ENCODE assay signal across 9 cellular contexts in genomic region chr17:6554871-6555330, GRCh38. TPM values are rescaled to one million over a fixed set of nuclear protein-coding genes. Genes with fewer than 3 reads are reported as not detected.
A peak's percentile ranks its signal among the peaks of the same experiment; 100 is the strongest.
DNase-seq lines count a peak whose midpoint lies in the region; ATAC-seq, FAIRE-seq and TF ChIP-seq lines count a peak whose summit lies in the region.
"Had no signal": no experiment of that assay in that cellular context is flagged by ENCODE, and none has a peak within 500 bp of the region (broad histone marks: within the 10 kb centered on the region; RNA-seq: fewer than 3 reads in every experiment).

No MANE protein-coding gene starts in this region.

- peaks cover 0 to 19% (median 12%) of the 10 kb centered on the region in 12 donors for H3K4me1 ChIP-seq in heart left ventricle
- peaks cover 0 to 7% of the 10 kb centered on the region in 2 donors for H3K4me1 ChIP-seq in naive thymus-derived CD4-positive, alpha-beta T cell (ENCODE audit: control insufficient read depth in 2 of 2, insufficient read depth in 2 of 2, low read length in 2 of 2)
- H3K4me1 ChIP-seq in Peyer's patch, result peaks cover 0 to 17% (median 7%) of the 10 kb centered on the region in 4 donors

- H3K36me3 Mint-ChIP-seq in effector memory CD8-positive, alpha-beta T cell (ENCODE audit: insufficient read depth), result peaks cover 3% of the 10 kb centered on the region
- H3K36me3 Mint-ChIP-seq in naive thymus-derived CD4-positive, alpha-beta T cell, result peaks cover 0 to 3% (median 0%) of the 10 kb centered on the region in 5 donors

- TF ChIP-seq CTCF in heart left ventricle (IDR thresholded peaks at IDR 0.05), result no peak
- TF ChIP-seq CTCF in Peyer's patch (IDR thresholded peaks at IDR 0.05), result no peak

- intact Hi-C loops in heart left ventricle (cut with DNase I) (loop anchor here in 4 of 10 donors (5.0 to 10.0 kb wide), 2 partner anchors 78 to 80 kb away; no protein-coding TSS in a partner anchor), left ventricle myocardium superior (cut with micrococcal nuclease) (no loop called here)
- intact Hi-C loops in naive thymus-derived CD4-positive, alpha-beta T cell (cut with micrococcal nuclease), result no loop called here

- H3K9me3 ChIP-seq in heart left ventricle (no peaks in the 10 kb centered on the region), Peyer's patch (no peaks in the 10 kb centered on the region)
- H3K9me3 ChIP-seq in naive thymus-derived CD4-positive, alpha-beta T cell (ENCODE audit: control insufficient read depth in 2 of 3, low read length in 3 of 3), result no peaks in the 10 kb centered on the region

- TF ChIP-seq POLR2A in heart left ventricle (IDR thresholded peaks at IDR 0.05) (no peak), Peyer's patch (IDR thresholded peaks at IDR 0.05) (no peak)

- peak; percentile 32 for FAIRE-seq in urothelium cell line (lab: Jason Lieb, UNC)

- POLR2A ChIA-PET in naive thymus-derived CD4-positive, alpha-beta T cell (lab: Charles Lee), result no interaction called here

- no peak for ATAC-seq in heart left ventricle
- ATAC-seq in left ventricle myocardium superior, result no peak
- ATAC-seq in effector memory CD8-positive, alpha-beta T cell (replicated peaks), result no peak
- no peak for ATAC-seq in naive thymus-derived CD4-positive, alpha-beta T cell
- ATAC-seq in GM21528 (IDR thresholded peaks at IDR 0.05; ENCODE audit: low FRiP score, unreplicated experiment), result no peak

- H3K36me3 ChIP-seq in heart left ventricle, result no peaks in the 10 kb centered on the region
- no peaks in the 10 kb centered on the region for H3K36me3 ChIP-seq in naive thymus-derived CD4-positive, alpha-beta T cell (ENCODE audit: control insufficient read depth in 2 of 3, insufficient read depth in 3 of 3, low read length in 3 of 3)
- H3K36me3 ChIP-seq in Peyer's patch, result no peaks in the 10 kb centered on the region

- CTCF ChIA-PET in naive thymus-derived CD4-positive, alpha-beta T cell (lab: Charles Lee), result no interaction called here

- peaks cover 47 to 65% of the 10 kb centered on the region in 2 donors for H3K27me3 Mint-ChIP-seq in effector memory CD8-positive, alpha-beta T cell
- peaks cover 37 to 52% (median 46%) of the 10 kb centered on the region in 5 donors for H3K27me3 Mint-ChIP-seq in naive thymus-derived CD4-positive, alpha-beta T cell

- H3K4me3 ChIP-seq in heart left ventricle (peak overlapping the region in 7 of 12 donors; percentile 46 to 63 (median 55)), Peyer's patch (peak overlapping the region in 2 of 4 donors; percentile 68 to 74)
- H3K4me3 ChIP-seq in naive thymus-derived CD4-positive, alpha-beta T cell (ENCODE audit: low read length), result no peak overlapping the region

- no peaks in the 10 kb centered on the region for H3K9me3 Mint-ChIP-seq in effector memory CD8-positive, alpha-beta T cell
- no peaks in the 10 kb centered on the region for H3K9me3 Mint-ChIP-seq in naive thymus-derived CD4-positive, alpha-beta T cell

- H3K27ac Mint-ChIP-seq in effector memory CD8-positive, alpha-beta T cell, result no peak overlapping the region
- H3K27ac Mint-ChIP-seq in naive thymus-derived CD4-positive, alpha-beta T cell, result no peak overlapping the region

- DNase-seq in heart left ventricle (no peak), left ventricle myocardium superior (no peak), urothelium cell line (ENCODE audit: low spot score) (peak; percentile 8), COLO829 (ENCODE audit: low spot score) (no peak), Peyer's patch (no peak)
- no peak for DNase-seq in effector memory CD8-positive, alpha-beta T cell
- DNase-seq in naive thymus-derived CD4-positive, alpha-beta T cell, result no peak
- DNase-seq: stimulated activated naive CD4-positive, alpha-beta T cell treated with Interleukin-2 at 50 U/mL for 16 hours had no signal

- WGBS in heart left ventricle, 4 donors, result 20 to 29% (median 22%) methylated on average over 9 to 12 of the region's 12 CpGs

- H3K4me1 Mint-ChIP-seq in effector memory CD8-positive, alpha-beta T cell (ENCODE audit: low read depth in 2 of 2), result peaks cover 5 to 13% of the 10 kb centered on the region in 2 donors
- H3K4me1 Mint-ChIP-seq in naive thymus-derived CD4-positive, alpha-beta T cell, result peaks cover 5 to 17% (median 14%) of the 10 kb centered on the region in 7 donors

- H3K27me3 ChIP-seq in heart left ventricle (peaks cover 6 to 40% (median 17%) of the 10 kb centered on the region in 9 donors), Peyer's patch (no peaks in the 10 kb centered on the region)
- peaks cover 0 to 11% of the 10 kb centered on the region in 2 donors for H3K27me3 ChIP-seq in naive thymus-derived CD4-positive, alpha-beta T cell (ENCODE audit: control insufficient read depth in 2 of 2, insufficient read depth in 2 of 2, low read length in 2 of 2)

- peak overlapping the region; percentile 72 to 73 for H3K4me3 Mint-ChIP-seq in effector memory CD8-positive, alpha-beta T cell
- H3K4me3 Mint-ChIP-seq in naive thymus-derived CD4-positive, alpha-beta T cell, result peak overlapping the region; percentile 34 to 91 (median 73)

- H3K27ac ChIP-seq in heart left ventricle (peak overlapping the region in 1 of 12 donors; percentile 44), Peyer's patch (peak overlapping the region in 1 of 4 donors; percentile 44)
- H3K27ac ChIP-seq in naive thymus-derived CD4-positive, alpha-beta T cell (ENCODE audit: low read depth, low read length), result no peak overlapping the region

RNA-seq across cellular contexts. Expression of gene PITPNM3, which starts 1.5 kb away (rescaled TPM):
- total RNA-seq in heart left ventricle, result 1 to 10 TPM in 1 of 9 donors, under 1 TPM in 8; 0.16 to 1.7 (median 0.33) TPM
- under 1 TPM; 0.23 to 0.42 TPM for polyA plus RNA-seq in heart left ventricle
- total RNA-seq in left ventricle myocardium superior, result 0.59 TPM
- total RNA-seq in naive thymus-derived CD4-positive, alpha-beta T cell, result under 1 TPM; 0.46 to 0.58 (median 0.51) TPM
- under 1 TPM in 1 of 2 donors, not detected in 1; 0.04 TPM for polyA plus RNA-seq in naive thymus-derived CD4-positive, alpha-beta T cell
- total RNA-seq in Peyer's patch, result 1 to 10 TPM; 2.1 to 5.4 (median 4.0) TPM
